In the genomic region with DNA sequence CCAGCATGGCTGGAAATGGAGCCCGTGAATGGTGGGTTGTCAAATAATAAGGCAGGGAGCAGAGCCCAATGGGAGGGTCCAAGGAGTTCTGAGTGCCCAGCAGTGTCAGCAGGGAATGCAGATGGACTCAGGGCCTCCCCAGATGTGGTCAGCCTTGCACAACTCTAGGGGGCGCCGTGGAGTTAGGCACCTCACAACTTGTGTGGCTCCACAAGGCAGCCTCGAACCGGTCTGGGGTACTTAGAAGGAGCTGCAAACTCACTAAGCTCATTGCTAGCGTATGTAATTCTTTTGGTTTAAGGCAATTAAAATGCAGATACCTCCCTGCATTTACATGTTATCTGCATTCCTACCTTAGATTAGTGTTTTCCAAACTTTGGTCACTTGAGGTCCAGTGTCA, we compare ENCODE assay signal across 14 cellular contexts. TPM values are rescaled to one million over a fixed set of nuclear protein-coding genes. Genes with fewer than 3 reads are reported as not detected.
DNase-seq lines count a peak whose midpoint lies in the region; TF ChIP-seq lines count a peak whose summit lies in the region.
"Had no signal": no experiment of that assay in that cellular context is flagged by ENCODE, and none has a peak within 500 bp of the region (broad histone marks: within the 10 kb centered on the region; RNA-seq: fewer than 3 reads in every experiment).

No MANE protein-coding gene starts in this region.

- intact Hi-C loops in dendritic cell treated with granulocyte-macrophage colony-stimulating factor and Interleukin-4, amounts not matched to agents 40 ng/mL and 50 ng/mL, for 4 days (cut with micrococcal nuclease): no loop called here

- no peaks in the 10 kb centered on the region for H3K36me3 ChIP-seq in Loucy (ENCODE audit: insufficient read depth, low read length)
- H3K36me3 ChIP-seq: SJCRH30 had no signal

- H3K27me3 ChIP-seq in Loucy (ENCODE audit: insufficient read depth, low read length, poor library complexity, severe bottlenecking): no peaks in the 10 kb centered on the region
- H3K27me3 ChIP-seq: gastroesophageal sphincter, SJCRH30 had no signal

- H3K27me3 Mint-ChIP-seq in dendritic cell treated with granulocyte-macrophage colony-stimulating factor and Interleukin-4, amounts not matched to agents 40 ng/mL and 50 ng/mL, for 4 days: no peaks in the 10 kb centered on the region
- peaks cover 11% of the 10 kb centered on the region for H3K27me3 Mint-ChIP-seq in nephron progenitor cell (ENCODE audit: low read depth, poor library complexity)

- no peaks in the 10 kb centered on the region for H3F3A ChIP-seq in Loucy (ENCODE audit: low read depth)

- H3K27ac Mint-ChIP-seq in dendritic cell treated with granulocyte-macrophage colony-stimulating factor and Interleukin-4, amounts not matched to agents 40 ng/mL and 50 ng/mL, for 4 days: peak overlapping the region; percentile 9
- no peak overlapping the region for H3K27ac Mint-ChIP-seq in nephron progenitor cell

- TF ChIP-seq CTCF in GM12872 (IDR thresholded peaks at IDR 0.05; ENCODE audit: insufficient read depth, low read depth, low read length): peak; percentile 59; the same call in 2 of the 3 replicates
- TF ChIP-seq CTCF in Loucy (conservative IDR thresholded peaks at IDR 0.05; ENCODE audit: low read length): peak; percentile 41; the same call in 1 of the 2 replicates
- TF ChIP-seq CTCF in retinal pigment epithelial cell (conservative IDR thresholded peaks at IDR 0.05; ENCODE audit: low read depth, low read length): peak; percentile 2
- no peak for TF ChIP-seq CTCF in nephron progenitor cell (IDR thresholded peaks at IDR 0.05)

- H3K9me3 Mint-ChIP-seq in dendritic cell treated with granulocyte-macrophage colony-stimulating factor and Interleukin-4, amounts not matched to agents 40 ng/mL and 50 ng/mL, for 4 days: no peaks in the 10 kb centered on the region
- H3K9me3 Mint-ChIP-seq in nephron progenitor cell: no peaks in the 10 kb centered on the region

- H3K4me3 Mint-ChIP-seq in dendritic cell treated with granulocyte-macrophage colony-stimulating factor and Interleukin-4, amounts not matched to agents 40 ng/mL and 50 ng/mL, for 4 days: no peak overlapping the region
- no peak overlapping the region for H3K4me3 Mint-ChIP-seq in nephron progenitor cell
- H3K4me3 Mint-ChIP-seq: nephron had no signal

- peaks cover 51% of the 10 kb centered on the region for H3K4me1 Mint-ChIP-seq in dendritic cell treated with granulocyte-macrophage colony-stimulating factor and Interleukin-4, amounts not matched to agents 40 ng/mL and 50 ng/mL, for 4 days (ENCODE audit: low read depth)
- peaks cover 24% of the 10 kb centered on the region for H3K4me1 Mint-ChIP-seq in nephron progenitor cell

- H3K9me2 ChIP-seq in Loucy (replicated peaks; ENCODE audit: low read depth, low read length): no peaks in the 10 kb centered on the region

- H4K20me1 ChIP-seq in Loucy (ENCODE audit: insufficient read depth, low read length, poor library complexity, severe bottlenecking): no peaks in the 10 kb centered on the region

- no peaks in the 10 kb centered on the region for H3K9me3 ChIP-seq in Loucy (ENCODE audit: insufficient read depth, low read depth, low read length)
- H3K9me3 ChIP-seq: gastroesophageal sphincter, SJCRH30 had no signal

- H3K4me3 ChIP-seq in Loucy (ENCODE audit: low read length, poor library complexity, severe bottlenecking) (no peak overlapping the region), retinal pigment epithelial cell (ENCODE audit: low read length) (no peak overlapping the region)
- H3K4me3 ChIP-seq: gastroesophageal sphincter, SJCRH30 had no signal

- no peaks in the 10 kb centered on the region for H3K4me1 ChIP-seq in Loucy (ENCODE audit: insufficient read depth, low read length, poor library complexity, severe bottlenecking)

- H3K4me2 ChIP-seq in Loucy (ENCODE audit: low read depth, low read length, poor library complexity, severe bottlenecking): no peak overlapping the region

- H3K9ac ChIP-seq in Loucy (ENCODE audit: low read depth, low read length, poor library complexity, severe bottlenecking): no peak overlapping the region

- H2AFZ ChIP-seq in Loucy (ENCODE audit: low read length): no peak overlapping the region

- H3K36me3 Mint-ChIP-seq in dendritic cell treated with granulocyte-macrophage colony-stimulating factor and Interleukin-4, amounts not matched to agents 40 ng/mL and 50 ng/mL, for 4 days (ENCODE audit: low read depth): peaks cover 100% of the 10 kb centered on the region
- H3K36me3 Mint-ChIP-seq in nephron progenitor cell (ENCODE audit: low read depth): no peaks in the 10 kb centered on the region

- H3K79me2 ChIP-seq in Loucy (ENCODE audit: insufficient read depth, low read length): no peaks in the 10 kb centered on the region

- DNase-seq in retinal pigment epithelial cell (ENCODE audit: low read depth) (no peak), nephron progenitor cell (no peak), DMS 273 (lab: John Stamatoyannopoulos, UW; ENCODE audit: unreplicated experiment) (no peak), GDM1 (lab: John Stamatoyannopoulos, UW) (no peak), ureter (ENCODE audit: low spot score) (no peak)
- DNase-seq: effector CD8-positive, alpha-beta T cell; kidney glomerular epithelial cell; NCI-H748 treated with DMSO at 0.1 percent for 48 hours; SJCRH30 had no signal

RNA-seq across cellular contexts. Expression of gene IRF8, which starts 18.1 kb away (rescaled TPM):
- total RNA-seq in ureter: 9.5 TPM
- total RNA-seq: SJCRH30 had no signal
